In the genomic region with DNA sequence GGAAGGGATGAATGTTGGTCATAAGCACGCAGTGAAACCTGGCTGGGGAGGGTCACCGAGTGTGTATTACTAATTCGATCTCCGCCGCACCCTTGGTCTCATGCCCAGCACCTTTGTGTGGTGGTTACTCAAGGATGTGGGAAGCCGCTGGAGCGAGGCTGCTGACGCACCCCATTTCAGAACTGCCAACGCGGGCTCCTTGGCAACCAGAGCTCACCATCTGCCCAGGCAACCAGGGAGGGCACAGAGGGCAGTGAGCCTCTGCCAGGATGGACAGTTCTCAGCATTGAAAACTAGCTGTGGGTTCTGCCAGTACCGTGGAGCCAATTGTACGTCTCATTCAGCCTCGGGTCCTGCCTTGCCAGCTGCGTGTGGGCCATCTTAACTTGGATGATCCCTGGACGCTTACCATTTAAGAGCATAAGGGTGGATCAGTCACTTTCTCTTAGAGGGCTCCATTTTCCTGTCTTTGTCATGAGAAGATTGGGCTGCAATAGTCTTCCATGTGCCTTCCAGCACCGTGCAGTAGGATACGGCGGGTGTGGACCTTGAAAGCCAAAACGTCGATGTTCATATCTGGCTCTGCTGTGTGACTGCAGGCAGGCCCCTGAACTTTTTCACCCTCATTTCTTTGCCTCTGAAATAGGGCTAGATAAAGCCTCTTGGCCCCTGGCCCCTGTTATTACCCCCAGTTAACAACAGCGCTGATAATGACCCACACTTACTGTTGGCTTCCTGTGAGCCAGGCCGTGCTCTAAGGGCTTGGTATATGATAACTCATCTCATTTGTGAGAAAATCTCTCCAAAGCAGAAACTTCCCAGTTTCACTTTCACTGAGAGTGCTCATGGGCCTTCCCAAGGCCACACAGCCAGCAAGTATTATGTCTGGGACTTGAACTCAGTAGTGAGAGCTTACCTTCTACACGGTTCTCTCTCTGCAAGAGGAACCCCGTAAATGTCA, we compare ENCODE assay signal across 8 cellular contexts.
DNase-seq lines count a peak whose midpoint lies in the region; ATAC-seq and TF ChIP-seq lines count a peak whose summit lies in the region.

No MANE protein-coding gene starts in this region.

- H3K9me3 ChIP-seq in BLaER1 (no peaks in the 10 kb centered on the region), parathyroid adenoma (ENCODE audit: control insufficient read depth, low read length) (no peaks in the 10 kb centered on the region)

- H3K36me3 ChIP-seq in BLaER1 (no peaks in the 10 kb centered on the region), parathyroid adenoma (ENCODE audit: control insufficient read depth, insufficient read depth, low read length) (no peaks in the 10 kb centered on the region)

- no peaks in the 10 kb centered on the region for H3K79me2 ChIP-seq in parathyroid adenoma

- H3K4me1 ChIP-seq in BLaER1 (peaks cover 18% of the 10 kb centered on the region), parathyroid adenoma (peaks cover 69% of the 10 kb centered on the region)

- H3K4me2 ChIP-seq in BLaER1: peak overlapping the region; percentile 31
- H3K4me2 ChIP-seq in parathyroid adenoma (ENCODE audit: low read length): no peak overlapping the region

- H3K9ac ChIP-seq in BLaER1: no peak overlapping the region
- H3K9ac ChIP-seq in parathyroid adenoma: no peak overlapping the region

- ATAC-seq in GM19463 (IDR thresholded peaks at IDR 0.05; ENCODE audit: unreplicated experiment): peak; percentile 82
- ATAC-seq in stimulated activated naive CD8-positive, alpha-beta T cell treated with anti-CD3 and anti-CD28 coated beads, Interleukin-15, Interleukin-2, amounts not matched to agents 100 U/mL and 50 U/mL, for 24 hours: no peak

- DNase-seq in HT1080 (ENCODE audit: low read depth): peak; percentile 92
- DNase-seq in caudate nucleus (lab: John Stamatoyannopoulos, UW): peak in 40 of 61 donors; percentile 5 to 80 (median 44)
- DNase-seq in stimulated activated naive CD8-positive, alpha-beta T cell treated with anti-CD3 and anti-CD28 coated beads, Interleukin-15, Interleukin-2, amounts not matched to agents 100 U/mL and 50 U/mL, for 24 hours: no peak
- no peak for DNase-seq in GM19240 (ENCODE audit: insufficient read length, low spot score)
- DNase-seq in SIG-M5 treated with dmso at 0.1 percent for 504 hours (lab: John Stamatoyannopoulos, UW; ENCODE audit: unreplicated experiment): no peak

- no peak overlapping the region for H3K27ac ChIP-seq in BLaER1
- H3K27ac ChIP-seq in caudate nucleus (ENCODE audit: low read depth, low read length): no peak overlapping the region
- peak overlapping the region; percentile 53 for H3K27ac ChIP-seq in parathyroid adenoma

- no peak for TF ChIP-seq CTCF in parathyroid adenoma (IDR thresholded peaks at IDR 0.05)

- H3K27me3 ChIP-seq in BLaER1 (no peaks in the 10 kb centered on the region), parathyroid adenoma (ENCODE audit: control insufficient read depth, insufficient read depth, low read length) (no peaks in the 10 kb centered on the region)

- H3K4me3 ChIP-seq in BLaER1 (no peak overlapping the region), parathyroid adenoma (ENCODE audit: low read depth, low read length) (no peak overlapping the region)

- no peaks in the 10 kb centered on the region for H4K20me1 ChIP-seq in BLaER1

- peak overlapping the region; percentile 45 for H2AFZ ChIP-seq in parathyroid adenoma

Comparison
In these comparisons a context has a peak if more than half of its experiments do, and no peak if none do; other contexts are left out.
1. DNase-seq: peak in HT1080 (single experiment) and caudate nucleus (40 of 61); none in stimulated activated naive CD8-positive, alpha-beta T cell treated with anti-CD3 and anti-CD28 coated beads, Interleukin-15, Interleukin-2, amounts not matched to agents 100 U/mL and 50 U/mL, for 24 hours (single experiment), GM19240 (single experiment) and SIG-M5 treated with dmso at 0.1 percent for 504 hours (single experiment).